In genomic region chr9:94134629-94135028, GRCh38 we compare ENCODE assay signal across 21 cellular contexts. TPM values are rescaled to one million over a fixed set of nuclear protein-coding genes. Genes with fewer than 3 reads are reported as not detected.
DNase-seq lines count a peak whose midpoint lies in the region; ATAC-seq, FAIRE-seq and TF ChIP-seq lines count a peak whose summit lies in the region.
"Had no signal": no experiment of that assay in that cellular context is flagged by ENCODE, and none has a peak within 500 bp of the region (broad histone marks: within the 10 kb centered on the region; RNA-seq: fewer than 3 reads in every experiment).

No MANE protein-coding gene starts in this region.

- CTCF ChIA-PET in endothelial cell of umbilical vein (lab: Charles Lee), result interaction anchor here (1.6 to 3.7 kb wide), 2 partner anchors 13 to 79 kb away, joined by 4 to 10 read pairs; no protein-coding TSS in a partner anchor

- H3K4me3 ChIP-seq in endothelial cell of umbilical vein (replicated peaks in 1 of 3; ENCODE audit: insufficient read depth in 1 of 3, low read depth in 1 of 3, low read length in 3 of 3), result no peak overlapping the region
- no peak overlapping the region for H3K4me3 ChIP-seq in tibial nerve
- no peak overlapping the region for H3K4me3 ChIP-seq in mesenchymal stem cell (ENCODE audit: insufficient read depth in 1 of 2, low read depth in 1 of 2, low read length in 2 of 2)
- H3K4me3 ChIP-seq: cardiac muscle cell had no signal

- 44 to 47% methylated on average over 7 of the region's 7 CpGs for WGBS in tibial nerve, 2 donors
- 79% methylated on average over 6 of the region's 7 CpGs for WGBS in mesenchymal stem cell

- H3K14ac ChIP-seq in mesenchymal stem cell (ENCODE audit: low read length in 2 of 2), result no peak overlapping the region

- H3K36me3 ChIP-seq in endothelial cell of umbilical vein (ENCODE audit: control insufficient read depth in 2 of 2, extremely low read depth in 1 of 2, insufficient read depth in 2 of 2, low read length in 2 of 2), result no peaks in the 10 kb centered on the region
- no peaks in the 10 kb centered on the region for H3K36me3 ChIP-seq in tibial nerve
- H3K36me3 ChIP-seq in mesenchymal stem cell (ENCODE audit: control insufficient read depth in 1 of 2, insufficient read depth in 2 of 2, low read depth in 1 of 2, low read length in 2 of 2), result no peaks in the 10 kb centered on the region
- H3K36me3 ChIP-seq: cardiac muscle cell had no signal

- H3K27me3 Mint-ChIP-seq in osteocyte (ENCODE audit: unreplicated experiment), result no peaks in the 10 kb centered on the region
- H3K27me3 Mint-ChIP-seq: activated naive CD4-positive, alpha-beta T cell treated with anti-CD3 and anti-CD28 coated beads, Interleukin-2, amount 50 U/mL, for 24 hours; type B pancreatic cell had no signal

- H3K23ac ChIP-seq in mesenchymal stem cell (ENCODE audit: low read length in 2 of 2), result no peak overlapping the region

- H2AK5ac ChIP-seq in mesenchymal stem cell (ENCODE audit: low read length, severe bottlenecking), result no peak overlapping the region

- no peaks in the 10 kb centered on the region for H3K36me3 Mint-ChIP-seq in osteocyte (ENCODE audit: unreplicated experiment)
- H3K36me3 Mint-ChIP-seq: activated naive CD4-positive, alpha-beta T cell treated with anti-CD3 and anti-CD28 coated beads, Interleukin-2, amount 50 U/mL, for 24 hours; type B pancreatic cell had no signal

- peaks cover 21% of the 10 kb centered on the region for H3K4me1 ChIP-seq in endothelial cell of umbilical vein (ENCODE audit: control insufficient read depth, extremely low read depth, insufficient read depth, low read length)
- peaks cover 0 to 38% (median 18%) of the 10 kb centered on the region in 4 donors for H3K4me1 ChIP-seq in tibial nerve
- peaks cover 4% of the 10 kb centered on the region for H3K4me1 ChIP-seq in mesenchymal stem cell (ENCODE audit: control insufficient read depth, insufficient read depth, low read depth, low read length)

- no peak overlapping the region for H4K8ac ChIP-seq in mesenchymal stem cell (ENCODE audit: low read length)

- H3K9ac ChIP-seq in endothelial cell of umbilical vein (replicated peaks; ENCODE audit: extremely low read depth, insufficient read depth, low read length) (peak overlapping the region; percentile 3), mesenchymal stem cell (ENCODE audit: low read length) (no peak overlapping the region)

- H3K27ac Mint-ChIP-seq in osteocyte (ENCODE audit: unreplicated experiment), result peak overlapping the region; percentile 92
- H3K27ac Mint-ChIP-seq: activated naive CD4-positive, alpha-beta T cell treated with anti-CD3 and anti-CD28 coated beads, Interleukin-2, amount 50 U/mL, for 24 hours; effector memory CD8-positive, alpha-beta T cell; IgD-negative memory B cell; nephron; type B pancreatic cell had no signal

- H3K27ac ChIP-seq in endothelial cell of umbilical vein (ENCODE audit: insufficient read depth, low read depth, low read length) (peak overlapping the region; percentile 30), tibial nerve (peak overlapping the region; percentile 46 to 92 (median 74)), mesenchymal stem cell (ENCODE audit: low read length, poor library complexity, severe bottlenecking) (no peak overlapping the region)
- H3K27ac ChIP-seq: 22Rv1, cardiac muscle cell had no signal

- H3K4me2 ChIP-seq in endothelial cell of umbilical vein (ENCODE audit: insufficient read depth, low read length) (peak overlapping the region; percentile 27), mesenchymal stem cell (ENCODE audit: low read length, poor library complexity, severe bottlenecking) (no peak overlapping the region)

- H4K20me1 ChIP-seq in endothelial cell of umbilical vein (replicated peaks; ENCODE audit: control insufficient read depth, extremely low read depth, insufficient read depth, low read length), result no peaks in the 10 kb centered on the region

- no peak overlapping the region for H3K4ac ChIP-seq in mesenchymal stem cell (ENCODE audit: low read depth in 1 of 2, low read length in 2 of 2)

- H3K4me3 Mint-ChIP-seq in osteocyte (ENCODE audit: unreplicated experiment), result peak overlapping the region; percentile 49
- H3K4me3 Mint-ChIP-seq: activated naive CD4-positive, alpha-beta T cell treated with anti-CD3 and anti-CD28 coated beads, Interleukin-2, amount 50 U/mL, for 24 hours; effector memory CD8-positive, alpha-beta T cell; nephron; type B pancreatic cell had no signal

- POLR2A ChIA-PET in endothelial cell of umbilical vein (lab: Charles Lee), result no interaction called here

- H3K9me3 Mint-ChIP-seq in osteocyte (ENCODE audit: unreplicated experiment), result no peaks in the 10 kb centered on the region
- H3K9me3 Mint-ChIP-seq: activated naive CD4-positive, alpha-beta T cell treated with anti-CD3 and anti-CD28 coated beads, Interleukin-2, amount 50 U/mL, for 24 hours; effector memory CD8-positive, alpha-beta T cell; type B pancreatic cell had no signal

- no peaks in the 10 kb centered on the region for H3K9me3 ChIP-seq in endothelial cell of umbilical vein (replicated peaks; ENCODE audit: control insufficient read depth, insufficient read depth, low read length)
- H3K9me3 ChIP-seq in tibial nerve, result no peaks in the 10 kb centered on the region
- H3K9me3 ChIP-seq in mesenchymal stem cell (ENCODE audit: control insufficient read depth, low read length), result no peaks in the 10 kb centered on the region

- no peak overlapping the region for H2BK15ac ChIP-seq in mesenchymal stem cell (ENCODE audit: low read depth, poor library complexity, severe bottlenecking)

- TF ChIP-seq POLR2A in endothelial cell of umbilical vein (IDR thresholded peaks at IDR 0.05; ENCODE audit: low read depth, low read length) (no peak), tibial nerve (IDR thresholded peaks at IDR 0.05) (no peak)

- no peak overlapping the region for H2BK5ac ChIP-seq in mesenchymal stem cell (ENCODE audit: low read depth, low read length, poor library complexity, severe bottlenecking)

- TF ChIP-seq EP300 in tibial nerve (IDR thresholded peaks at IDR 0.05), result no peak

- H3K4me1 Mint-ChIP-seq in osteocyte (ENCODE audit: unreplicated experiment), result peaks cover 61% of the 10 kb centered on the region
- H3K4me1 Mint-ChIP-seq: activated naive CD4-positive, alpha-beta T cell treated with anti-CD3 and anti-CD28 coated beads, Interleukin-2, amount 50 U/mL, for 24 hours had no signal

- TF ChIP-seq CTCF in endothelial cell of umbilical vein (IDR thresholded peaks at IDR 0.05; ENCODE audit: extremely low read depth in 1 of 2, insufficient read depth in 1 of 2, low read depth in 1 of 2, low read length in 2 of 2), result no peak
- TF ChIP-seq CTCF in osteocyte (IDR thresholded peaks at IDR 0.05), result no peak
- TF ChIP-seq CTCF in tibial nerve (IDR thresholded peaks at IDR 0.05), result no peak

- H3K79me2 ChIP-seq in endothelial cell of umbilical vein (ENCODE audit: control insufficient read depth, insufficient read depth, low read length), result no peaks in the 10 kb centered on the region

- H4K91ac ChIP-seq in mesenchymal stem cell (ENCODE audit: low read length), result no peak overlapping the region

- H3K27me3 ChIP-seq in endothelial cell of umbilical vein (ENCODE audit: control insufficient read depth in 2 of 2, insufficient read depth in 2 of 2, low read length in 2 of 2) (no peaks in the 10 kb centered on the region), tibial nerve (no peaks in the 10 kb centered on the region), mesenchymal stem cell (ENCODE audit: control insufficient read depth in 1 of 2, insufficient read depth in 1 of 2, low read length in 2 of 2) (no peaks in the 10 kb centered on the region)
- H3K27me3 ChIP-seq: cardiac muscle cell had no signal

- no peak for ATAC-seq in HG02870 (IDR thresholded peaks at IDR 0.05; ENCODE audit: unreplicated experiment)
- ATAC-seq: effector memory CD8-positive, alpha-beta T cell had no signal

- no peak overlapping the region for H3K18ac ChIP-seq in mesenchymal stem cell (ENCODE audit: low read depth in 1 of 2, low read length in 2 of 2)

- DNase-seq in DMS 273 (lab: John Stamatoyannopoulos, UW; ENCODE audit: unreplicated experiment) (peak; percentile 5), DMS 273 treated with DMSO at 0.1 percent for 48 hours (lab: John Stamatoyannopoulos, UW) (no peak), endothelial cell of umbilical vein (ENCODE audit: low read depth, low spot score) (no peak), osteocyte (ENCODE audit: extremely low spot score, unreplicated experiment) (no peak), tibial nerve (ENCODE audit: low spot score in 2 of 2) (no peak), NCI-H2081 (lab: John Stamatoyannopoulos, UW) (no peak), mesenchymal stem cell (no peak)
- DNase-seq: activated CD4-positive, alpha-beta T cell treated with anti-CD3 and anti-CD28 coated beads, Interleukin-2, amount 50 U/mL, for 1 hour; DMS79 treated with DMSO at 0.1 percent for 48 hours; effector memory CD8-positive, alpha-beta T cell; NCI-H2081 treated with DMSO at 0.1 percent for 48 hours; NCI-H526 treated with DMSO at 0.1 percent for 48 hours; stimulated activated CD4-positive, alpha-beta T cell treated with anti-CD3 and anti-CD28 coated beads, Interleukin-4, amount 100 ng/mL, for 24 hours; stimulated activated CD8-positive, alpha-beta memory T cell treated with anti-CD3 and anti-CD28 coated beads, Interleukin-4, amount 100 ng/mL, for 48 hours had no signal

- intact Hi-C loops in endothelial cell of umbilical vein (cut with micrococcal nuclease), result loop anchor here (1.0 to 5.0 kb wide), 3 partner anchors 32 to 67 kb away; no protein-coding TSS in a partner anchor

- no TSS peak for BruUV-seq in endothelial cell of umbilical vein (replicated peaks; lab: Mats Ljungman, UMichigan)

- H2BK12ac ChIP-seq in mesenchymal stem cell (ENCODE audit: low read length in 2 of 2), result no peak overlapping the region

- H3K9me1 ChIP-seq in endothelial cell of umbilical vein (replicated peaks; ENCODE audit: control insufficient read depth, extremely low read depth, insufficient read depth, low read length), result no peaks in the 10 kb centered on the region

- dilution Hi-C loops in endothelial cell of umbilical vein (cut with MboI; ENCODE audit: extremely low pct_ligation_motif_present, low sequenced_read_pairs), result no loop called here

- no peak overlapping the region for H2AFZ ChIP-seq in endothelial cell of umbilical vein (ENCODE audit: low read depth, low read length)
- no peak overlapping the region for H2AFZ ChIP-seq in mesenchymal stem cell (ENCODE audit: low read depth, low read length)

- no peaks in the 10 kb centered on the region for H3K79me1 ChIP-seq in mesenchymal stem cell (replicated peaks; ENCODE audit: low read length, poor library complexity, severe bottlenecking)

- no peak overlapping the region for H2BK120ac ChIP-seq in mesenchymal stem cell (ENCODE audit: low read depth, low read length)

- FAIRE-seq in endothelial cell of umbilical vein (lab: Jason Lieb, UNC), result no peak

RNA-seq across cellular contexts. Expression of gene PTPDC1, which starts 50.4 kb away (rescaled TPM):
- total RNA-seq in endothelial cell of umbilical vein (9.1 TPM in 2 replicates), osteocyte (9.9 and 11.5 TPM in 2 replicates), tibial nerve (10 to 100 TPM; 43.8 to 80.2 (median 65.3) TPM)
- polyA plus RNA-seq in endothelial cell of umbilical vein, result 3.5 and 4.3 TPM in 2 replicates
- polyA plus RNA-seq in endothelial cell of umbilical vein (2011; cell fraction: cytosol; rRNA removed), result 3.8 and 4.4 TPM in 2 replicates
- 22.3 and 26.3 TPM in 2 replicates for polyA plus RNA-seq in endothelial cell of umbilical vein (2011; cell fraction: nucleus; rRNA removed)
- polyA plus RNA-seq in endothelial cell of umbilical vein (2012), result 5.8 and 6.0 TPM in 2 replicates
- 12.5 and 13.3 TPM in 2 replicates for polyA minus RNA-seq in endothelial cell of umbilical vein
- polyA minus RNA-seq in endothelial cell of umbilical vein (2011; cell fraction: cytosol; rRNA and poly(A)+ RNA removed), result 5.7 TPM
- 17.6 and 24.0 TPM in 2 replicates for polyA minus RNA-seq in endothelial cell of umbilical vein (2011; cell fraction: nucleus; rRNA and poly(A)+ RNA removed)
- polyA plus RNA-seq in mesenchymal stem cell (2013, experiment 1 of 2), result 3.7 TPM
- polyA plus RNA-seq in mesenchymal stem cell (2013, experiment 2 of 2), result 3.6 TPM
